In genomic region chr11:15190611-15191010, GRCh38 we compare ENCODE assay signal across 35 cellular contexts.
"Had no signal": no experiment of that assay in that cellular context is flagged by ENCODE, and none has a peak within 500 bp of the region (broad histone marks: within the 10 kb centered on the region; RNA-seq: fewer than 3 reads in every experiment).

No MANE protein-coding gene starts in this region.

- H3K36me3 Mint-ChIP-seq: activated CD4-positive, alpha-beta memory T cell treated with anti-CD3 and anti-CD28 coated beads for 36 hours; activated naive CD4-positive, alpha-beta T cell treated with anti-CD3 and anti-CD28 coated beads, Interleukin-2, amount 10 ng/mL, durations not matched to agents 7 days and 5 days; activated naive CD4-positive, alpha-beta T cell treated with anti-CD3 and anti-CD28 coated beads, Interleukin-2, amount 50 U/mL, for 24 hours; activated naive CD8-positive, alpha-beta T cell treated with anti-CD3 and anti-CD28 coated beads, Interleukin-2, amount 10 ng/mL, durations not matched to agents 7 days and 5 days; brain had no signal

- H3K27ac Mint-ChIP-seq: activated B cell treated with CpG ODN at 0.5 μM for 24 hours; activated CD4-positive, alpha-beta memory T cell treated with anti-CD3 and anti-CD28 coated beads for 36 hours; activated CD4-positive, alpha-beta T cell treated with anti-CD3 and anti-CD28 coated beads, Interleukin-2, amount 10 ng/mL, durations not matched to agents 24 days and 14 days; activated CD8-positive, alpha-beta T cell treated with anti-CD3 and anti-CD28 coated beads for 36 hours; activated naive CD4-positive, alpha-beta T cell treated with anti-CD3 and anti-CD28 coated beads, Interleukin-2, amount 10 ng/mL, durations not matched to agents 7 days and 5 days; activated naive CD4-positive, alpha-beta T cell treated with anti-CD3 and anti-CD28 coated beads, Interleukin-2, amount 50 U/mL, for 24 hours; activated naive CD8-positive, alpha-beta T cell; activated naive CD8-positive, alpha-beta T cell treated with anti-CD3 and anti-CD28 coated beads, Interleukin-2, amount 10 ng/mL, durations not matched to agents 7 days and 5 days; activated naive CD8-positive, alpha-beta T cell treated with anti-CD3 and anti-CD28 coated beads, Interleukin-2, amount 50 U/mL, for 24 hours; activated T-helper 2 cell treated with anti-CD3 and anti-CD28 coated beads, Interferon-gamma antibody, Interleukin-2, Interleukin-4, amounts not matched to agents 10 μg/mL and 5 μg/mL and 100 μg/mL, durations not matched to agents 14 hours and 24 hours and 36 hours; brain; T-helper 1 cell treated with Interleukin-12 subunit alpha and Interleukin-12 subunit beta and Interleukin-4 antibody, amounts not matched to agents 30 μg/mL and 1 μg/mL, for 36 hours; T-helper 2 cell treated with Interferon-gamma antibody and Interleukin-4, amounts not matched to agents 5 μg/mL and 100 μg/mL, for 36 hours had no signal

- H3K27me3 Mint-ChIP-seq: activated naive CD8-positive, alpha-beta T cell treated with anti-CD3 and anti-CD28 coated beads, Interleukin-2, amount 50 U/mL, for 24 hours had no signal

- H3K27me3 ChIP-seq: ascending aorta, cardiac muscle cell had no signal

- DNase-seq: activated B cell treated with CpG ODN at 0.5 μM for 24 hours; activated CD4-positive, alpha-beta memory T cell treated with anti-CD3 and anti-CD28 coated beads for 36 hours; activated CD4-positive, alpha-beta T cell treated with anti-CD3 and anti-CD28 coated beads for 4 hours; activated CD4-positive, alpha-beta T cell treated with anti-CD3 and anti-CD28 coated beads, Interleukin-2, amount 10 ng/mL, durations not matched to agents 24 days and 14 days; activated CD4-positive, alpha-beta T cell treated with anti-CD3 and anti-CD28 coated beads, Interleukin-2, amount 50 U/mL, for 1 hour; activated CD4-positive, alpha-beta T cell treated with anti-CD3 and anti-CD28 coated beads, Interleukin-2, amount 50 U/mL, for 4 hours; activated CD4-positive, CD25-positive, alpha-beta regulatory T cell treated with anti-CD3 and anti-CD28 coated beads, Interleukin-2, amount 50 U/mL, for 72 hours; activated CD8-positive, alpha-beta memory T cell treated with anti-CD3 and anti-CD28 coated beads, Interleukin-2, amount 50 U/mL, for 4 hours; activated CD8-positive, alpha-beta T cell treated with anti-CD3 and anti-CD28 coated beads for 36 hours; activated effector memory CD4-positive, alpha-beta T cell treated with Interleukin-2 at 50 U/mL for 16 hours; activated gamma-delta T cell; activated naive CD4-positive, alpha-beta T cell treated with anti-CD3 and anti-CD28 coated beads, Interleukin-2, amount 10 ng/mL, durations not matched to agents 7 days and 5 days; activated naive CD4-positive, alpha-beta T cell treated with Interleukin-2 at 50 U/mL for 16 hours; activated naive CD8-positive, alpha-beta T cell treated with anti-CD3 and anti-CD28 coated beads, Interleukin-2, amount 10 ng/mL, durations not matched to agents 7 days and 5 days; activated naive CD8-positive, alpha-beta T cell treated with anti-CD3 and anti-CD28 coated beads, Interleukin-2, amount 50 U/mL, for 24 hours; activated T-cell treated with anti-CD3 and anti-CD28 coated beads for 4 hours; activated T-cell treated with anti-CD3 and anti-CD28 coated beads, Interleukin-2, amount 50 U/mL, for 1 hour; activated T-cell treated with anti-CD3 and anti-CD28 coated beads, Interleukin-2, amount 50 U/mL, for 48 hours; amygdala; anterior cingulate cortex; caudate nucleus; cerebellar nuclear complex; T-helper 1 cell; T-helper 2 cell; T-helper 9 cell had no signal

- H3K9me3 ChIP-seq: ascending aorta had no signal

- H3K4me1 Mint-ChIP-seq: activated B cell treated with CpG ODN at 0.5 μM for 24 hours; activated CD4-positive, alpha-beta T cell treated with anti-CD3 and anti-CD28 coated beads, Interleukin-2, amount 10 ng/mL, durations not matched to agents 24 days and 14 days; activated naive CD4-positive, alpha-beta T cell treated with anti-CD3 and anti-CD28 coated beads, Interleukin-2, amount 10 ng/mL, durations not matched to agents 7 days and 5 days; activated naive CD4-positive, alpha-beta T cell treated with anti-CD3 and anti-CD28 coated beads, Interleukin-2, amount 50 U/mL, for 24 hours; activated naive CD8-positive, alpha-beta T cell treated with anti-CD3 and anti-CD28 coated beads, Interleukin-2, amount 10 ng/mL, durations not matched to agents 7 days and 5 days; activated naive CD8-positive, alpha-beta T cell treated with anti-CD3 and anti-CD28 coated beads, Interleukin-2, amount 50 U/mL, for 24 hours; brain; central memory CD8-positive, alpha-beta T cell had no signal

- H3K4me3 Mint-ChIP-seq: activated B cell treated with CpG ODN at 0.5 μM for 24 hours; activated CD4-positive, alpha-beta memory T cell treated with anti-CD3 and anti-CD28 coated beads for 36 hours; activated CD4-positive, alpha-beta T cell treated with anti-CD3 and anti-CD28 coated beads, Interleukin-2, amount 10 ng/mL, durations not matched to agents 24 days and 14 days; activated CD8-positive, alpha-beta T cell treated with anti-CD3 and anti-CD28 coated beads for 36 hours; activated naive CD4-positive, alpha-beta T cell treated with anti-CD3 and anti-CD28 coated beads, Interleukin-2, amount 10 ng/mL, durations not matched to agents 7 days and 5 days; activated naive CD4-positive, alpha-beta T cell treated with anti-CD3 and anti-CD28 coated beads, Interleukin-2, amount 50 U/mL, for 24 hours; activated naive CD8-positive, alpha-beta T cell; activated naive CD8-positive, alpha-beta T cell treated with anti-CD3 and anti-CD28 coated beads, Interleukin-2, amount 10 ng/mL, durations not matched to agents 7 days and 5 days; activated naive CD8-positive, alpha-beta T cell treated with anti-CD3 and anti-CD28 coated beads, Interleukin-2, amount 50 U/mL, for 24 hours; brain; central memory CD8-positive, alpha-beta T cell; T-helper 1 cell treated with Interleukin-12 subunit alpha and Interleukin-12 subunit beta and Interleukin-4 antibody, amounts not matched to agents 30 μg/mL and 1 μg/mL, for 36 hours; T-helper 2 cell treated with Interferon-gamma antibody and Interleukin-4, amounts not matched to agents 5 μg/mL and 100 μg/mL, for 36 hours had no signal

- H3K9me3 Mint-ChIP-seq: activated B cell treated with CpG ODN at 0.5 μM for 24 hours; activated CD4-positive, alpha-beta memory T cell treated with anti-CD3 and anti-CD28 coated beads for 36 hours; activated CD4-positive, alpha-beta T cell treated with anti-CD3 and anti-CD28 coated beads, Interleukin-2, amount 10 ng/mL, durations not matched to agents 24 days and 14 days; activated CD8-positive, alpha-beta T cell treated with anti-CD3 and anti-CD28 coated beads for 36 hours; activated naive CD4-positive, alpha-beta T cell treated with anti-CD3 and anti-CD28 coated beads, Interleukin-2, amount 10 ng/mL, durations not matched to agents 7 days and 5 days; activated naive CD4-positive, alpha-beta T cell treated with anti-CD3 and anti-CD28 coated beads, Interleukin-2, amount 50 U/mL, for 24 hours; activated naive CD8-positive, alpha-beta T cell treated with anti-CD3 and anti-CD28 coated beads, Interleukin-2, amount 10 ng/mL, durations not matched to agents 7 days and 5 days; activated naive CD8-positive, alpha-beta T cell treated with anti-CD3 and anti-CD28 coated beads, Interleukin-2, amount 50 U/mL, for 24 hours; activated T-helper 2 cell treated with anti-CD3 and anti-CD28 coated beads, Interferon-gamma antibody, Interleukin-2, Interleukin-4, amounts not matched to agents 10 μg/mL and 5 μg/mL and 100 μg/mL, durations not matched to agents 14 hours and 24 hours and 36 hours; brain; central memory CD8-positive, alpha-beta T cell; T-helper 1 cell treated with Interleukin-12 subunit alpha and Interleukin-12 subunit beta and Interleukin-4 antibody, amounts not matched to agents 30 μg/mL and 1 μg/mL, for 36 hours; T-helper 2 cell treated with Interferon-gamma antibody and Interleukin-4, amounts not matched to agents 5 μg/mL and 100 μg/mL, for 36 hours had no signal

- H3K36me3 ChIP-seq: ascending aorta, cardiac muscle cell had no signal

- ATAC-seq: activated CD8-positive, alpha-beta T cell treated with anti-CD3 and anti-CD28 coated beads for 36 hours; activated naive CD8-positive, alpha-beta T cell treated with anti-CD3 and anti-CD28 coated beads, Interleukin-2, amount 50 U/mL, for 24 hours had no signal

- H3K27ac ChIP-seq: ascending aorta, cardiac muscle cell, VCaP had no signal

- H3K4me3 ChIP-seq: ascending aorta, cardiac muscle cell had no signal
